ENCODE assay signal across 1 cellular context in the genomic region with DNA sequence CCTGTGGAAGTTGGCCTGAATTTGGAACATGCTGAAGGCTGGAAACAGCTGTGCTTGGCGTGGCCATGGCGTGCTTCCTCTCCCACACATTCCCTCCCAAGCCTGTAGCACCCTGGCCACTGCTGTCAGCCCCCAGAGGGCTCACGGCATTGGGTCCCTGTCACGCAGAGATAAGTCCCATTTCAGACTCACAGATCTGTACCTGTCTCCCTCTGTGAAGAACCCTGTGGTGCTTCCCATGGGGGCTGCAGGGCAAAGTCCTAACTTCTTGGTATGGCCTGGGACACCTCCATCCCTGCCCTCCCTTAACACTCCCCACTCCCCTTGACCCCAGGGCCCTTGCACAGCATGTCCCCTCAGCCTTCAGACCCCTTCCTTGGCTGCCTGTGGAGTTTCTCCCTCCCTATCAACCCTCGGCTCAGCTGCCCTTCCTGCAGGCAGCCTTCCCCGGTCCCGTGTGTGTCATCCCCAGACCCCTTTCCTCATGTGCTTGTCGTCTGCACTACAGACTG.
TF ChIP-seq lines count a peak whose summit lies in the region.

No MANE protein-coding gene starts in this region.

TF ChIP-seq in IMR-90, 13 proteins besides CTCF, POLR2A, EP300 and RAD21:
- TF ChIP-seq FOS (IDR thresholded peaks at IDR 0.05; ENCODE audit: low read depth, low read length): no peak
